8 cellular contexts compared by ENCODE assay signal in genomic region chr9:129619787-129620668, GRCh38. TPM values are rescaled to one million over a fixed set of nuclear protein-coding genes. Genes with fewer than 3 reads are reported as not detected.
DNase-seq lines count a peak whose midpoint lies in the region; ATAC-seq and TF ChIP-seq lines count a peak whose summit lies in the region.

No MANE protein-coding gene starts in this region.

- no peaks in the 10 kb centered on the region for H3K9me3 ChIP-seq in right lobe of liver
- no peaks in the 10 kb centered on the region for H3K9me3 ChIP-seq in tibial nerve

- in situ Hi-C loops in T47D (cut with HindIII; ENCODE audit: low pct_unique_long_range_greater_than_20kb, low sequenced_read_pairs), result no loop called here

- H3K36me3 ChIP-seq in right lobe of liver, result no peaks in the 10 kb centered on the region
- H3K36me3 ChIP-seq in tibial nerve, result no peaks in the 10 kb centered on the region

- intact Hi-C loops in right lobe of liver (cut with DNase I), result loop anchor here in 1 of 2 donors (10.0 kb wide), 1 partner anchor 465 kb away; no protein-coding TSS in a partner anchor

- TF ChIP-seq POLR2A in right lobe of liver (IDR thresholded peaks at IDR 0.05) (no peak), tibial nerve (IDR thresholded peaks at IDR 0.05) (no peak)

- H3K27ac ChIP-seq in right lobe of liver (peak overlapping the region in 1 of 3 donors; percentile 18), tibial nerve (peak overlapping the region; percentile 9 to 90 (median 78))

- TF ChIP-seq EP300 in tibial nerve (IDR thresholded peaks at IDR 0.05), result no peak

- TF ChIP-seq CTCF in AG04449 (IDR thresholded peaks at IDR 0.05; ENCODE audit: insufficient read depth, low read length, missing control alignments) (peak; percentile 57), right lobe of liver (IDR thresholded peaks at IDR 0.05) (no peak), tibial nerve (IDR thresholded peaks at IDR 0.05) (peak in 2 of 5 experiments; percentile 4 to 28)

- H3K27me3 ChIP-seq in right lobe of liver (no peaks in the 10 kb centered on the region), tibial nerve (peaks cover 0 to 4% of the 10 kb centered on the region in 2 donors)

- H3K4me1 ChIP-seq in right lobe of liver, result peaks cover 0 to 9% (median 0%) of the 10 kb centered on the region in 4 donors
- H3K4me1 ChIP-seq in tibial nerve, result peaks cover 0 to 27% (median 10%) of the 10 kb centered on the region in 4 donors

- DNase-seq in AG04449 (ENCODE audit: low read depth, low spot score), result no peak
- DNase-seq in HuH-7.5 (ENCODE audit: low spot score), result peak; percentile 66
- DNase-seq in T47D (ENCODE audit: low read depth in 1 of 2, low spot score in 1 of 2), result peak; percentile 71 to 79
- no peak for DNase-seq in right lobe of liver
- DNase-seq in tibial nerve (ENCODE audit: low spot score in 2 of 2), result no peak
- no peak for DNase-seq in COLO668 (lab: John Stamatoyannopoulos, UW; ENCODE audit: unreplicated experiment)

- POLR2A ChIA-PET in AG04449 (lab: Yijun Ruan, JAX), result interaction anchor here (0.5 to 2.0 kb wide), 6 partner anchors 49 to 481 kb away, joined by 3 to 11 read pairs (median 4); no protein-coding TSS in a partner anchor

- peak in 3 of 4 donors; percentile 3 to 30 (median 12) for ATAC-seq in right lobe of liver
- no peak for ATAC-seq in HG02610 (IDR thresholded peaks at IDR 0.05; ENCODE audit: unreplicated experiment)
- ATAC-seq in HG03342 (IDR thresholded peaks at IDR 0.05; ENCODE audit: unreplicated experiment), result no peak

- H3K4me3 ChIP-seq in AG04449 (ENCODE audit: low read depth, low read length) (peak overlapping the region; percentile 56), right lobe of liver (peak overlapping the region; percentile 31 to 40 (median 32)), tibial nerve (peak overlapping the region; percentile 32 to 69 (median 44))

- CTCF ChIA-PET in AG04449 (lab: Yijun Ruan, JAX), result interaction anchor here (1.0 to 15.5 kb wide), 15 partner anchors 6 to 613 kb away, joined by 3 to 735 read pairs (median 4); no protein-coding TSS in a partner anchor

- WGBS in right lobe of liver (ENCODE audit: insufficient coverage, low coverage, low lambda C conversion rate, missing lambda C conversion rate), result 67% methylated on average over 1 of the region's 82 CpGs
- 1 to 5% methylated on average over 18 to 19 of the region's 82 CpGs for WGBS in tibial nerve, 2 donors

RNA-seq across cellular contexts. Expression of gene C9orf50, which starts 0.9 kb away (rescaled TPM):
- not detected for total RNA-seq in right lobe of liver
- total RNA-seq in tibial nerve, result 1 to 10 TPM in 3 of 4 donors, under 1 TPM in 1; 0.90 to 1.7 (median 1.3) TPM

RNA-seq across cellular contexts. Expression of gene NTMT1, which starts 5.9 kb away (rescaled TPM):
- 10 to 100 TPM; 15.6 to 28.3 (median 20.7) TPM for total RNA-seq in right lobe of liver
- 10 to 100 TPM; 23.9 to 30.6 (median 27.5) TPM for total RNA-seq in tibial nerve

RNA-seq across cellular contexts. Expression of gene ASB6, which starts 21.9 kb away (rescaled TPM):
- total RNA-seq in right lobe of liver, result 1 to 10 TPM; 4.5 to 9.5 (median 5.4) TPM
- total RNA-seq in tibial nerve, result 10 to 100 TPM; 14.9 to 25.5 (median 22.4) TPM

RNA-seq across cellular contexts. Expression of gene PRRX2, which starts 45.4 kb away (rescaled TPM):
- total RNA-seq in right lobe of liver (not detected), tibial nerve (10 to 100 TPM in 3 of 4 donors, 1 to 10 TPM in 1; 9.6 to 32.1 (median 14.9) TPM)

Comparison
In these comparisons a context has a peak if more than half of its experiments do, and no peak if none do; other contexts are left out.
1. DNase-seq: peak in HuH-7.5 (single experiment) and T47D (2 of 2); none in AG04449 (single experiment), right lobe of liver (0 of 3), tibial nerve (0 of 2) and COLO668 (single experiment).
2. ATAC-seq: peak in right lobe of liver (3 of 4); none in HG02610 (single experiment) and HG03342 (single experiment).
3. Peak in every context shown above with its lines, with median percentiles within 50 percentile points of each other: H3K4me3 ChIP-seq.